ENCODE assay signal across 1 cellular context in the genomic region with DNA sequence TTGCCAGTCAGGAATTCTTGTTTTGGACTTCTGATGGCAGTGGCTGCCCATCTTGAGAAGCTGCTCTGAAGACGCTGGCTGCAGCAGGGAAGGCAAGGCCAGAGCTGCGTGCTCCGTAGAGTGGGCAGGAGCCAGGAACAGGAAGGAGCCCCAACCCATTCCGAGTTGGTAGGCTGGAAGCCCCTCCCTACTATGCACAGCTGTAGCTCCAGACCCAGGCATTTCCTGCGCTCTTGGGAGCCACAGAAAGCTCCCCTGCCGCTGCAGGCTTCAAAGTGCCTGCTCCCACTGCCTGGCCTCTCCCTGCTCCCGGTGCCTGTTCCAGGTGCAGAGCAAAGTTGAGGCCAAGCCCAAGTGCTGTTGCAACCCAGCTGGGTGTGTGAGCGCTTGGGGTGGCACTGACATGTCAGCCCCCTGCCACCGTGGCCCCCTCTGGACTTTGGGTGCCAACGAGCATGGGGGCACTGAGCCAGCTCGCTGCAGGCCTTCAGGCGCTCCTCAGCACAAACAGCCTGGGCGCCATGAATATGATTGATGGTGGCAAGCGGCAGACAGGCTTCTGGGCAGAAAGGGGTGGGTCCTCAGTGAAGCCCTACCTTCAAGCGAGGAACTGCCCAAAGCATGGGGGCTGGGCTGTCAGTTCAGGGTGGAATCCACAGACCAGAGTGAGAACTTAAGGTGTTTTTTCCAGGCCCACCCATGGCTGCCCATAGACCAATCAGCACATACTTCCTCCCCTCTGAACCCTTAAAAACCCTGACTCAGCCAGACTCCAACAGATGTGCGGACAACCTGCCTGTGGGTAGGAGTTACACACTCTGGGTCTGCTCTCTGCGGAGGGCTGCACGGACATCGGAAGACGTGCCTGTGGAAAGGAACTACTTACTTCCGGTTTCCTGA.
TF ChIP-seq lines count a peak whose summit lies in the region.

No MANE protein-coding gene starts in this region.

TF ChIP-seq in H1, 55 proteins besides CTCF, POLR2A, EP300 and RAD21:
- TF ChIP-seq BACH1 (IDR thresholded peaks at IDR 0.05; ENCODE audit: low read length): no peak
- no peak for TF ChIP-seq TEAD4 (IDR thresholded peaks at IDR 0.05; ENCODE audit: low read depth, low read length)
- TF ChIP-seq CHD7 (IDR thresholded peaks at IDR 0.05; ENCODE audit: insufficient replicate concordance, low read length): no peak
- no peak for TF ChIP-seq FOSL1 (IDR thresholded peaks at IDR 0.05; ENCODE audit: insufficient read depth, low read depth, low read length)
- no peak for TF ChIP-seq TAF1 (IDR thresholded peaks at IDR 0.05; ENCODE audit: low read depth, low read length)
- TF ChIP-seq SP4 (IDR thresholded peaks at IDR 0.05; ENCODE audit: low read length): no peak
- no peak for TF ChIP-seq SIRT6 (IDR thresholded peaks at IDR 0.05; ENCODE audit: low read length)
- TF ChIP-seq GABPA (IDR thresholded peaks at IDR 0.05; ENCODE audit: borderline replicate concordance, insufficient read depth, low read length): no peak
- no peak for TF ChIP-seq CBX5 (IDR thresholded peaks at IDR 0.05; ENCODE audit: low read depth, low read length)
- no peak for TF ChIP-seq CREB1 (IDR thresholded peaks at IDR 0.05)
- no peak for TF ChIP-seq NANOG (IDR thresholded peaks at IDR 0.05; ENCODE audit: insufficient read depth, low read depth, low read length, poor library complexity, severe bottlenecking)
- TF ChIP-seq, protein P1, sequence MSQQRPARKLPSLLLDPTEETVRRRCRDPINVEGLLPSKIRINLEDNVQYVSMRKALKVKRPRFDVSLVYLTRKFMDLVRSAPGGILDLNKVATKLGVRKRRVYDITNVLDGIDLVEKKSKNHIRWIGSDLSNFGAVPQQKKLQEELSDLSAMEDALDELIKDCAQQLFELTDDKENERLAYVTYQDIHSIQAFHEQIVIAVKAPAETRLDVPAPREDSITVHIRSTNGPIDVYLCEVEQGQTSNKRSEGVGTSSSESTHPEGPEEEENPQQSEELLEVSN (IDR thresholded peaks at IDR 0.05): no peak
- TF ChIP-seq BCL11A (IDR thresholded peaks at IDR 0.05; ENCODE audit: low read depth in 2 of 2, low read length in 2 of 2): no peak
- no peak for TF ChIP-seq SRF (IDR thresholded peaks at IDR 0.05; ENCODE audit: low read depth, low read length)
- TF ChIP-seq RXRA (IDR thresholded peaks at IDR 0.05; ENCODE audit: insufficient read depth, low read depth, low read length): no peak
- no peak for TF ChIP-seq HDAC6 (IDR thresholded peaks at IDR 0.05; ENCODE audit: low read depth, low read length)
